In the genomic region with DNA sequence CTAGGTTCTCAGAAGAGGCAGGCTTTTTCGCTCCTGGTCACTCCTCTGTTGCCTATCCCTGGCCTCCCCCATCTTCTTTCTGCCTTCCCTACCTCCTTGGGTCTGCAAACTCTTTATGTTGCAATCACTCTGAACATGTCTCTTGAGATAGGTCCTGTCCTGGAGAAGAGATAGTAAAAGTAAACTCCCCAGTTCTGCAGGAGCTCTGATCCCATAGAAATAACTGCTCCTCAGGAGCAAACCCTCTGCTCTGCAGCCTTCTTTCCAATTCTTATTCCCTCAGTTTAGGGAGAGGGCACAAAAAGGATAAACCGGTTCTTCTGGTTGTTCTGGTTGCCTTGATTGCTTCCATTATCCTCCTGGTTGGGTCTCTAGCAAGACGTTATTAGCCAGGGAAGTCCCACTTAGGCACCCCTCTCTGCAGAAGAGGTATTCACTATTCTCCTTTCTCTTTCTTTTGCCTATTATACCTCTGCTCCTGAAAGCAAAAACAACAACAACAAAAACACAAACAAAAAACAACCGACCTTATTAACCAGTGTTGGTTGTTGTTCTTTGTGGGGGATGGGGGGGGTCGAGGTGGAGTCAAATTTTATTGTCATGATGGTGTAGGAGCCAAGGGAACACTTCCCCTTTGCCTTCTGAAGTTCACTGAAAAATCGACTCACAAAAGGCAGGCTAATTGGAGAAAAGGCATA, we compare ENCODE assay signal across 8 cellular contexts. TPM values are rescaled to one million over a fixed set of nuclear protein-coding genes. Genes with fewer than 3 reads are reported as not detected.
A peak's percentile ranks its signal among the peaks of the same experiment; 100 is the strongest.
DNase-seq lines count a peak whose midpoint lies in the region; ATAC-seq lines count a peak whose summit lies in the region.

No MANE protein-coding gene starts in this region.

- H3K4me3 ChIP-seq in HUES6 (ENCODE audit: low read depth, low read length): peak overlapping the region; percentile 47
- no peak overlapping the region for H3K4me3 ChIP-seq in iPS DF 6.9 (ENCODE audit: low read length)

- peak overlapping the region; percentile 94 for H3K27ac Mint-ChIP-seq in activated naive CD4-positive, alpha-beta T cell treated with anti-CD3 and anti-CD28 coated beads, Interleukin-2, amount 50 U/mL, for 72 hours
- peak overlapping the region; percentile 97 for H3K27ac Mint-ChIP-seq in stimulated activated memory B cell treated with anti-CD40 and anti-IgM and Interleukin-4, amounts not matched to agents 10 μg/mL and 1 μg/mL and 100 μg/mL, for 72 hours

- H3K27me3 ChIP-seq in HUES6 (ENCODE audit: control insufficient read depth, insufficient read depth, low read length): no peaks in the 10 kb centered on the region
- H3K27me3 ChIP-seq in iPS DF 6.9 (ENCODE audit: control insufficient read depth, insufficient read depth, low read length): no peaks in the 10 kb centered on the region; the same call in 1 of the 2 replicates

- peak overlapping the region; percentile 98 for H3K4me3 Mint-ChIP-seq in stimulated activated memory B cell treated with anti-CD40 and anti-IgM and Interleukin-4, amounts not matched to agents 10 μg/mL and 1 μg/mL and 100 μg/mL, for 72 hours

- H3K9ac ChIP-seq in HUES6 (ENCODE audit: low read length): no peak overlapping the region

- peaks cover 25% of the 10 kb centered on the region for H3K9me3 ChIP-seq in HUES6 (ENCODE audit: control insufficient read depth, insufficient read depth, low read depth, low read length)
- H3K9me3 ChIP-seq in iPS DF 6.9 (ENCODE audit: control insufficient read depth, insufficient read depth, low read length): peaks cover 2% of the 10 kb centered on the region; the same call in 1 of the 2 replicates

- peaks cover 5% of the 10 kb centered on the region; the same call in 1 of the 2 replicates for H3K36me3 ChIP-seq in HUES6 (ENCODE audit: control insufficient read depth, insufficient read depth, low read length)
- no peaks in the 10 kb centered on the region for H3K36me3 ChIP-seq in iPS DF 6.9 (ENCODE audit: control insufficient read depth, insufficient read depth, low read length)

- peaks cover 16 to 24% of the 10 kb centered on the region in 2 donors for H3K9me3 Mint-ChIP-seq in activated naive CD4-positive, alpha-beta T cell treated with anti-CD3 and anti-CD28 coated beads, Interleukin-2, amount 50 U/mL, for 72 hours
- H3K9me3 Mint-ChIP-seq in stimulated activated memory B cell treated with anti-CD40 and anti-IgM and Interleukin-4, amounts not matched to agents 10 μg/mL and 1 μg/mL and 100 μg/mL, for 72 hours: peaks cover 6% of the 10 kb centered on the region

- peaks cover 34% of the 10 kb centered on the region for H3K4me1 ChIP-seq in HUES6 (ENCODE audit: control insufficient read depth, insufficient read depth, low read length)
- peaks cover 7% of the 10 kb centered on the region; the same call in 1 of the 2 replicates for H3K4me1 ChIP-seq in iPS DF 6.9 (ENCODE audit: control insufficient read depth, insufficient read depth, low read length)

- H3K4me1 Mint-ChIP-seq in stimulated activated memory B cell treated with anti-CD40 and anti-IgM and Interleukin-4, amounts not matched to agents 10 μg/mL and 1 μg/mL and 100 μg/mL, for 72 hours: peaks cover 92% of the 10 kb centered on the region

- H3K27ac ChIP-seq in HUES6 (ENCODE audit: low read depth, low read length) (no peak overlapping the region), iPS DF 6.9 (ENCODE audit: low read length) (no peak overlapping the region)

- H3K36me3 Mint-ChIP-seq in activated naive CD4-positive, alpha-beta T cell treated with anti-CD3 and anti-CD28 coated beads, Interleukin-2, amount 50 U/mL, for 72 hours: peaks cover 75 to 93% of the 10 kb centered on the region in 2 donors
- peaks cover 41% of the 10 kb centered on the region for H3K36me3 Mint-ChIP-seq in stimulated activated memory B cell treated with anti-CD40 and anti-IgM and Interleukin-4, amounts not matched to agents 10 μg/mL and 1 μg/mL and 100 μg/mL, for 72 hours

- H3K27me3 Mint-ChIP-seq in stimulated activated memory B cell treated with anti-CD40 and anti-IgM and Interleukin-4, amounts not matched to agents 10 μg/mL and 1 μg/mL and 100 μg/mL, for 72 hours: no peaks in the 10 kb centered on the region

- no CpG with 5 or more reads among the region's 6 CpGs for WGBS in iPS DF 6.9 (ENCODE audit: insufficient coverage, insufficient read length)

- DNase-seq in AML-193 (lab: John Stamatoyannopoulos, UW) (peak; percentile 37 to 48), iPS DF 6.9 (ENCODE audit: low read depth, low spot score) (peak; percentile 61)
- no peak for DNase-seq in activated naive CD4-positive, alpha-beta T cell treated with anti-CD3 and anti-CD28 coated beads, Interleukin-2, amount 50 U/mL, for 72 hours (ENCODE audit: low spot score in 2 of 2)
- DNase-seq in stimulated activated CD4-positive, alpha-beta T cell treated with anti-CD3 and anti-CD28 coated beads, Interleukin-4, amount 100 ng/mL, for 24 hours: no peak

- ATAC-seq in activated naive CD4-positive, alpha-beta T cell treated with anti-CD3 and anti-CD28 coated beads, Interleukin-2, amount 50 U/mL, for 72 hours: no peak
- no peak for ATAC-seq in stimulated activated memory B cell treated with anti-CD40 and anti-IgM and Interleukin-4, amounts not matched to agents 10 μg/mL and 1 μg/mL and 100 μg/mL, for 72 hours
- ATAC-seq in GM21526 (IDR thresholded peaks at IDR 0.05; ENCODE audit: low FRiP score, unreplicated experiment) (no peak), HG03025 (IDR thresholded peaks at IDR 0.05; ENCODE audit: low FRiP score, unreplicated experiment) (no peak)

RNA-seq across cellular contexts. Expression of a gene that starts 1.0 kb away (rescaled TPM):
- 10 to 100 TPM; 37.7 to 39.8 TPM for total RNA-seq in activated naive CD4-positive, alpha-beta T cell treated with anti-CD3 and anti-CD28 coated beads, Interleukin-2, amount 50 U/mL, for 72 hours

RNA-seq across cellular contexts. Expression of a gene that starts 33.1 kb away (rescaled TPM):
- under 1 TPM; 0.25 to 0.50 TPM for total RNA-seq in activated naive CD4-positive, alpha-beta T cell treated with anti-CD3 and anti-CD28 coated beads, Interleukin-2, amount 50 U/mL, for 72 hours

Comparison
In these comparisons a context has a peak if more than half of its experiments do, and no peak if none do; other contexts are left out.
1. DNase-seq: peak in AML-193 (2 of 2) and iPS DF 6.9 (single experiment); none in activated naive CD4-positive, alpha-beta T cell treated with anti-CD3 and anti-CD28 coated beads, Interleukin-2, amount 50 U/mL, for 72 hours (0 of 2) and stimulated activated CD4-positive, alpha-beta T cell treated with anti-CD3 and anti-CD28 coated beads, Interleukin-4, amount 100 ng/mL, for 24 hours (single experiment).